Comparison of ENCODE assay signal across 1 cellular context in the genomic region with DNA sequence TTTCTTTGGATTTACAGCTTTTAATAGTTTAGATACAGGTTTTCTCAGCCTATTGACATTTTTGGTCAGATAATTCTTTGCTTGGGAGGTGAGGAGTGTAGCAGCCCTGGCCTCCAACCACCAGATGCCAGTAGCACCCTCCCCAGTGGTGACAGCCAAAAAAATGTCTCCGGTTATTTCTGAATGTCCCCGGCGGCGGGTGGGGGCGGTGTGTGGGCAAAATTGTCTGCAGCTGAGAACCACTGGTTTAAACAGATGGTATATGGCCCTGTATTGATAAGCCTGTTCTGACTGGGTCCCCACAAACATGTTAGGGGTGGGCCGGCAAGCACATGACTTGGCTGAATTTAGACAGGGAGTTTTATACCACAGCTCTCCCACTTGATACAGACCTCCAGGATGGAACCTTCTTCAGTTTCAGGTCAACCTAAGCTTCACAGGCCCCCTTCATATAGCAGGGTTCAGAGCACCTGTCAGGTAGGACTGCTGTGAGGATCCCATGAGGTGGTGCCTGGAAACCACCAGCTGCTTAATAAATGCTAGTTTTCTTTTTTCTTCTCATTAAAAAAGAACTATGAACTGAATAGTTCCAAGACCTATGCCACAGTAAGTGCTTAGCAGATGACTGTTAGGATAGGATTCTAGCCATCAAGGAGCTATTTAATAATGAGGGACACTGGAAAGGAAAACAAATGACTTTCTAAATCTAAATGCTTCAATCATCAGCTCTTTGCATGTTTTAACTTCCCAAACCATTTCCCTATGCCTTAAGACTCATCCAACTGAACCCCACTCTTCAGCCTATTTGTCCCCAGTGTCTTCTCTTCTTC.
TF ChIP-seq lines count a peak whose summit lies in the region.

No MANE protein-coding gene starts in this region.

TF ChIP-seq in K562, 482 proteins besides CTCF, POLR2A, EP300 and RAD21 (continues in another document):
- TF ChIP-seq MECOM (CRISPR knock-in tag; IDR thresholded peaks at IDR 0.05) = 0 out of 2 replicates have a peak, but pooled peaks have one; percentile 26
- TF ChIP-seq, protein P1, sequence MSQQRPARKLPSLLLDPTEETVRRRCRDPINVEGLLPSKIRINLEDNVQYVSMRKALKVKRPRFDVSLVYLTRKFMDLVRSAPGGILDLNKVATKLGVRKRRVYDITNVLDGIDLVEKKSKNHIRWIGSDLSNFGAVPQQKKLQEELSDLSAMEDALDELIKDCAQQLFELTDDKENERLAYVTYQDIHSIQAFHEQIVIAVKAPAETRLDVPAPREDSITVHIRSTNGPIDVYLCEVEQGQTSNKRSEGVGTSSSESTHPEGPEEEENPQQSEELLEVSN (IDR thresholded peaks at IDR 0.05; ENCODE audit: borderline replicate concordance in 1 of 2, extremely low read depth in 1 of 2, insufficient read depth in 1 of 2, insufficient read length in 1 of 2, low read depth in 1 of 2, low read length in 1 of 2, poor library complexity in 1 of 2, severe bottlenecking in 1 of 2) = peak in 1 of 2 experiments; percentile 27
- TF ChIP-seq, protein P2, sequence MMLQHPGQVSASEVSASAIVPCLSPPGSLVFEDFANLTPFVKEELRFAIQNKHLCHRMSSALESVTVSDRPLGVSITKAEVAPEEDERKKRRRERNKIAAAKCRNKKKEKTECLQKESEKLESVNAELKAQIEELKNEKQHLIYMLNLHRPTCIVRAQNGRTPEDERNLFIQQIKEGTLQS (IDR thresholded peaks at IDR 0.05) = 0 out of 2 replicates have a peak, but pooled peaks have one; percentile 13
- TF ChIP-seq, protein P2 (CRISPR knock-in tag; conservative IDR thresholded peaks at IDR 0.05) = no peak
- TF ChIP-seq ZKSCAN1 (IDR thresholded peaks at IDR 0.05; ENCODE audit: low read depth, low read length) = peak; percentile 51; the same call in 1 of the 2 replicates
- TF ChIP-seq, protein P3, sequence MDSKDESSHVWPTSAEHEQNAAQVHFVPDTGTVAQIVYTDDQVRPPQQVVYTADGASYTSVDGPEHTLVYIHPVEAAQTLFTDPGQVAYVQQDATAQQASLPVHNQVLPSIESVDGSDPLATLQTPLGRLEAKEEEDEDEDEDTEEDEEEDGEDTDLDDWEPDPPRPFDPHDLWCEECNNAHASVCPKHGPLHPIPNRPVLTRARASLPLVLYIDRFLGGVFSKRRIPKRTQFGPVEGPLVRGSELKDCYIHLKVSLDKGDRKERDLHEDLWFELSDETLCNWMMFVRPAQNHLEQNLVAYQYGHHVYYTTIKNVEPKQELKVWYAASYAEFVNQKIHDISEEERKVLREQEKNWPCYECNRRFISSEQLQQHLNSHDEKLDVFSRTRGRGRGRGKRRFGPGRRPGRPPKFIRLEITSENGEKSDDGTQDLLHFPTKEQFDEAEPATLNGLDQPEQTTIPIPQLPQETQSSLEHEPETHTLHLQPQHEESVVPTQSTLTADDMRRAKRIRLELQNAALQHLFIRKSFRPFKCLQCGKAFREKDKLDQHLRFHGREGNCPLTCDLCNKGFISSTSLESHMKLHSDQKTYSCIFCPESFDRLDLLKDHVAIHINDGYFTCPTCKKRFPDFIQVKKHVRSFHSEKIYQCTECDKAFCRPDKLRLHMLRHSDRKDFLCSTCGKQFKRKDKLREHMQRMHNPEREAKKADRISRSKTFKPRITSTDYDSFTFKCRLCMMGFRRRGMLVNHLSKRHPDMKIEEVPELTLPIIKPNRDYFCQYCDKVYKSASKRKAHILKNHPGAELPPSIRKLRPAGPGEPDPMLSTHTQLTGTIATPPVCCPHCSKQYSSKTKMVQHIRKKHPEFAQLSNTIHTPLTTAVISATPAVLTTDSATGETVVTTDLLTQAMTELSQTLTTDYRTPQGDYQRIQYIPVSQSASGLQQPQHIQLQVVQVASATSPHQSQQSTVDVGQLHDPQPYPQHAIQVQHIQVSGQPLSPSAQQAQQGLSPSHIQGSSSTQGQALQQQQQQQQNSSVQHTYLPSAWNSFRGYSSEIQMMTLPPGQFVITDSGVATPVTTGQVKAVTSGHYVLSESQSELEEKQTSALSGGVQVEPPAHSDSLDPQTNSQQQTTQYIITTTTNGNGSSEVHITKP (IDR thresholded peaks at IDR 0.05; ENCODE audit: partially characterized antibody) = peak; percentile 46
- peak; percentile 46 to 51; a peak in 3 of 4 replicates for TF ChIP-seq KDM1A (IDR thresholded peaks at IDR 0.05)
- no peak for TF ChIP-seq SPI1 (IDR thresholded peaks at IDR 0.05; ENCODE audit: borderline replicate concordance, low read depth, low read length)
- TF ChIP-seq EP400 (IDR thresholded peaks at IDR 0.05) = peak; percentile 49; the same call in 1 of the 2 replicates
- TF ChIP-seq LCOR (CRISPR knock-in tag; IDR thresholded peaks at IDR 0.05) = peak; percentile 80; the same call in 1 of the 2 replicates
- TF ChIP-seq MXI1 (IDR thresholded peaks at IDR 0.05; ENCODE audit: low read depth, low read length) = no peak
- TF ChIP-seq FOXM1 (IDR thresholded peaks at IDR 0.05; ENCODE audit: low read depth) = peak; percentile 68; the same call in 1 of the 2 replicates
- no peak for TF ChIP-seq FOXM1 (CRISPR knock-in tag; IDR thresholded peaks at IDR 0.05; ENCODE audit: low read depth)
- peak; percentile 54; the same call in 1 of the 2 replicates for TF ChIP-seq MYC (IDR thresholded peaks at IDR 0.05; ENCODE audit: low read depth, low read length)
- no peak for TF ChIP-seq MYC (CRISPR knock-in tag; IDR thresholded peaks at IDR 0.05; ENCODE audit: borderline replicate concordance, low read depth)
- no peak for TF ChIP-seq POLR2H (tag; IDR thresholded peaks at IDR 0.05; ENCODE audit: low read depth)
- peak; percentile 67 for TF ChIP-seq KLF16 (IDR thresholded peaks at IDR 0.05)
- no peak for TF ChIP-seq BRD4 (IDR thresholded peaks at IDR 0.05)
- TF ChIP-seq, protein P4, sequence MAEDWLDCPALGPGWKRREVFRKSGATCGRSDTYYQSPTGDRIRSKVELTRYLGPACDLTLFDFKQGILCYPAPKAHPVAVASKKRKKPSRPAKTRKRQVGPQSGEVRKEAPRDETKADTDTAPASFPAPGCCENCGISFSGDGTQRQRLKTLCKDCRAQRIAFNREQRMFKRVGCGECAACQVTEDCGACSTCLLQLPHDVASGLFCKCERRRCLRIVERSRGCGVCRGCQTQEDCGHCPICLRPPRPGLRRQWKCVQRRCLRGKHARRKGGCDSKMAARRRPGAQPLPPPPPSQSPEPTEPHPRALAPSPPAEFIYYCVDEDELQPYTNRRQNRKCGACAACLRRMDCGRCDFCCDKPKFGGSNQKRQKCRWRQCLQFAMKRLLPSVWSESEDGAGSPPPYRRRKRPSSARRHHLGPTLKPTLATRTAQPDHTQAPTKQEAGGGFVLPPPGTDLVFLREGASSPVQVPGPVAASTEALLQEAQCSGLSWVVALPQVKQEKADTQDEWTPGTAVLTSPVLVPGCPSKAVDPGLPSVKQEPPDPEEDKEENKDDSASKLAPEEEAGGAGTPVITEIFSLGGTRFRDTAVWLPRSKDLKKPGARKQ (CRISPR knock-in tag; IDR thresholded peaks at IDR 0.05) = 0 out of 2 replicates have a peak, but pooled peaks have one; percentile 26
- peak; percentile 67 for TF ChIP-seq NFIC (IDR thresholded peaks at IDR 0.05)
- TF ChIP-seq, protein P5, sequence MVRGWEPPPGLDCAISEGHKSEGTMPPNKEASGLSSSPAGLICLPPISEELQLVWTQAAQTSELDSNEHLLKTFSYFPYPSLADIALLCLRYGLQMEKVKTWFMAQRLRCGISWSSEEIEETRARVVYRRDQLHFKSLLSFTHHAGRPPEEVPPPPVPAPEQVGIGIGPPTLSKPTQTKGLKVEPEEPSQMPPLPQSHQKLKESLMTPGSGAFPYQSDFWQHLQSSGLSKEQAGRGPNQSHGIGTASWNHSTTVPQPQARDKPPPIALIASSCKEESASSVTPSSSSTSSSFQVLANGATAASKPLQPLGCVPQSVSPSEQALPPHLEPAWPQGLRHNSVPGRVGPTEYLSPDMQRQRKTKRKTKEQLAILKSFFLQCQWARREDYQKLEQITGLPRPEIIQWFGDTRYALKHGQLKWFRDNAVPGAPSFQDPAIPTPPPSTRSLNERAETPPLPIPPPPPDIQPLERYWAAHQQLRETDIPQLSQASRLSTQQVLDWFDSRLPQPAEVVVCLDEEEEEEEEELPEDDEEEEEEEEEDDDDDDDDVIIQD (CRISPR knock-in tag; IDR thresholded peaks at IDR 0.05) = no peak
- TF ChIP-seq RAD51 (IDR thresholded peaks at IDR 0.05; ENCODE audit: borderline replicate concordance, low read depth) = 0 out of 2 replicates have a peak, but pooled peaks have one; percentile 11
- TF ChIP-seq TCF3 (CRISPR knock-in tag; IDR thresholded peaks at IDR 0.05) = peak; percentile 81
- peak; percentile 65; the same call in 1 of the 2 replicates for TF ChIP-seq GATAD2B (IDR thresholded peaks at IDR 0.05; ENCODE audit: borderline replicate concordance)
- no peak for TF ChIP-seq JUN (IDR thresholded peaks at IDR 0.05; ENCODE audit: borderline replicate concordance, low read depth, low read length)
- no peak for TF ChIP-seq JUN (CRISPR knock-in tag; IDR thresholded peaks at IDR 0.05; ENCODE audit: borderline replicate concordance)
- TF ChIP-seq NR4A1 (CRISPR knock-in tag; IDR thresholded peaks at IDR 0.05) = no peak
- peak; percentile 63; the same call in 1 of the 2 replicates for TF ChIP-seq NR4A1 (tag; IDR thresholded peaks at IDR 0.05)
- TF ChIP-seq RBFOX2 (IDR thresholded peaks at IDR 0.05; ENCODE audit: low read depth, low read length) = peak; percentile 30; the same call in 1 of the 2 replicates
- TF ChIP-seq ZNF766 (CRISPR knock-in tag; conservative IDR thresholded peaks at IDR 0.05) = peak; percentile 64; the same call in 1 of the 2 replicates
- TF ChIP-seq BHLHE40 (IDR thresholded peaks at IDR 0.05; ENCODE audit: low read length) = 0 out of 2 replicates have a peak, but pooled peaks have one; percentile 10
- peak; percentile 82 for TF ChIP-seq DPF2 (IDR thresholded peaks at IDR 0.05)
- TF ChIP-seq YY1 (IDR thresholded peaks at IDR 0.05; ENCODE audit: borderline replicate concordance in 1 of 3, control insufficient read depth in 1 of 3, extremely low read depth in 1 of 3, insufficient read depth in 3 of 3, insufficient read length in 1 of 3, insufficient replicate concordance in 2 of 3, low read depth in 1 of 3, low read length in 2 of 3) = peak in 2 of 3 experiments; percentile 64 to 76
- TF ChIP-seq ZNF830 (CRISPR knock-in tag; IDR thresholded peaks at IDR 0.05) = no peak
- no peak for TF ChIP-seq KAT2B (IDR thresholded peaks at IDR 0.05; ENCODE audit: low read depth, low read length)
- 0 out of 2 replicates have a peak, but pooled peaks have one; percentile 8 for TF ChIP-seq ZNF3 (CRISPR knock-in tag; IDR thresholded peaks at IDR 0.05)
- peak in 1 of 2 experiments; percentile 32; a peak in 1 of 4 replicates for TF ChIP-seq TBL1XR1 (IDR thresholded peaks at IDR 0.05; ENCODE audit: low read length in 2 of 2)
- peak; percentile 54; the same call in 1 of the 2 replicates for TF ChIP-seq MAFG (tag; conservative IDR thresholded peaks at IDR 0.05)
- TF ChIP-seq, protein P6, sequence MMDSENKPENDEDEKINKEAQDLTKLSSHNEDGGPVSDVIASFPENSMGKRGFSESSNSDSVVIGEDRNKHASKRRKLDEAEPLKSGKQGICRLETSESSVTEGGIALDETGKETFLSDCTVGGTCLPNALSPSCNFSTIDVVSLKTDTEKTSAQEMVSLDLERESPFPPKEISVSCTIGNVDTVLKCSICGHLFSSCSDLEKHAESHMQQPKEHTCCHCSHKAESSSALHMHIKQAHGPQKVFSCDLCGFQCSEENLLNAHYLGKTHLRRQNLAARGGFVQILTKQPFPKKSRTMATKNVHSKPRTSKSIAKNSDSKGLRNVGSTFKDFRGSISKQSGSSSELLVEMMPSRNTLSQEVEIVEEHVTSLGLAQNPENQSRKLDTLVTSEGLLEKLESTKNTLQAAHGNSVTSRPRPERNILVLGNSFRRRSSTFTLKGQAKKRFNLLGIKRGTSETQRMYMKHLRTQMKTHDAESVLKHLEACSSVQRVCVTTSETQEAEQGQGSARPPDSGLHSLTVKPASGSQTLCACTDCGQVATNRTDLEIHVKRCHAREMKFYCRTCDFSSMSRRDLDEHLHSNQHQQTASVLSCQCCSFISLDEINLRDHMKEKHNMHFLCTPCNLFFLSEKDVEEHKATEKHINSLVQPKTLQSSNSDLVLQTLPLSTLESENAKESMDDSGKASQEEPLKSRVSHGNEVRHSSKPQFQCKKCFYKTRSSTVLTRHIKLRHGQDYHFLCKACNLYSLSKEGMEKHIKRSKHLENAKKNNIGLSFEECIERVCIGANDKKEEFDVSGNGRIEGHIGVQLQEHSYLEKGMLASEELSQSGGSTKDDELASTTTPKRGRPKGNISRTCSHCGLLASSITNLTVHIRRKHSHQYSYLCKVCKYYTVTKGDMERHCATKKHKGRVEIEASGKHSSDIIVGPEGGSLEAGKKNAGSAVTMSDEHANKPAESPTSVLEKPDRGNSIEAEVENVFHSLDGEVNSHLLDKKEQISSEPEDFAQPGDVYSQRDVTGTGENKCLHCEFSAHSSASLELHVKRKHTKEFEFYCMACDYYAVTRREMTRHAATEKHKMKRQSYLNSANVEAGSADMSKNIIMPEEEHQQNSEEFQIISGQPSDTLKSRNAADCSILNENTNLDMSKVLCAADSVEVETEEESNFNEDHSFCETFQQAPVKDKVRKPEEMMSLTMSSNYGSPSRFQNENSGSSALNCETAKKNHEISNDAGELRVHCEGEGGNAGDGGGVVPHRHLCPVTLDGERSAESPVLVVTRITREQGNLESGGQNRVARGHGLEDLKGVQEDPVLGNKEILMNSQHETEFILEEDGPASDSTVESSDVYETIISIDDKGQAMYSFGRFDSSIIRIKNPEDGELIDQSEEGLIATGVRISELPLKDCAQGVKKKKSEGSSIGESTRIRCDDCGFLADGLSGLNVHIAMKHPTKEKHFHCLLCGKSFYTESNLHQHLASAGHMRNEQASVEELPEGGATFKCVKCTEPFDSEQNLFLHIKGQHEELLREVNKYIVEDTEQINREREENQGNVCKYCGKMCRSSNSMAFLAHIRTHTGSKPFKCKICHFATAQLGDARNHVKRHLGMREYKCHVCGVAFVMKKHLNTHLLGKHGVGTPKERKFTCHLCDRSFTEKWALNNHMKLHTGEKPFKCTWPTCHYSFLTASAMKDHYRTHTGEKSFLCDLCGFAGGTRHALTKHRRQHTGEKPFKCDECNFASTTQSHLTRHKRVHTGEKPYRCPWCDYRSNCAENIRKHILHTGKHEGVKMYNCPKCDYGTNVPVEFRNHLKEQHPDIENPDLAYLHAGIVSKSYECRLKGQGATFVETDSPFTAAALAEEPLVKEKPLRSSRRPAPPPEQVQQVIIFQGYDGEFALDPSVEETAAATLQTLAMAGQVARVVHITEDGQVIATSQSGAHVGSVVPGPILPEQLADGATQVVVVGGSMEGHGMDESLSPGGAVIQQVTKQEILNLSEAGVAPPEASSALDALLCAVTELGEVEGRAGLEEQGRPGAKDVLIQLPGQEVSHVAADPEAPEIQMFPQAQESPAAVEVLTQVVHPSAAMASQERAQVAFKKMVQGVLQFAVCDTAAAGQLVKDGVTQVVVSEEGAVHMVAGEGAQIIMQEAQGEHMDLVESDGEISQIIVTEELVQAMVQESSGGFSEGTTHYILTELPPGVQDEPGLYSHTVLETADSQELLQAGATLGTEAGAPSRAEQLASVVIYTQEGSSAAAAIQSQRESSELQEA (IDR thresholded peaks at IDR 0.05; ENCODE audit: low read depth) = no peak
- TF ChIP-seq POLR2G (IDR thresholded peaks at IDR 0.05; ENCODE audit: low read depth, low read length) = peak; percentile 48
